9 cellular contexts compared by ENCODE assay signal in genomic region chr14:36518586-36519430, GRCh38. TPM values are rescaled to one million over a fixed set of nuclear protein-coding genes. Genes with fewer than 3 reads are reported as not detected.
A peak's percentile ranks its signal among the peaks of the same experiment; 100 is the strongest.
DNase-seq lines count a peak whose midpoint lies in the region; ATAC-seq and TF ChIP-seq lines count a peak whose summit lies in the region.
"Had no signal": no experiment of that assay in that cellular context is flagged by ENCODE, and none has a peak within 500 bp of the region (broad histone marks: within the 10 kb centered on the region; RNA-seq: fewer than 3 reads in every experiment).

No MANE protein-coding gene starts in this region.

- no peak for TF ChIP-seq EP300 in Ishikawa (IDR thresholded peaks at IDR 0.05; ENCODE audit: borderline replicate concordance)

- no peak overlapping the region for H3K14ac ChIP-seq in trophoblast cell (ENCODE audit: low read length)

- H3K27me3 ChIP-seq in trophoblast cell (ENCODE audit: insufficient read depth, low read length) = peaks cover 94% of the 10 kb centered on the region

- H4K12ac ChIP-seq in trophoblast cell (ENCODE audit: low read depth, low read length) = no peak overlapping the region

- H2BK5ac ChIP-seq in trophoblast cell (ENCODE audit: low read depth, low read length, poor library complexity) = no peak overlapping the region

- H3K4me2 ChIP-seq in trophoblast cell (ENCODE audit: low read length) = peak overlapping the region; percentile 48

- DNase-seq in ELF-1 (ENCODE audit: low read depth, low spot score) = peak; percentile 8
- no peak for DNase-seq in coronary artery (ENCODE audit: low spot score)
- DNase-seq in trophoblast cell = no peak
- no peak for DNase-seq in activated CD4-positive, alpha-beta T cell treated with anti-CD3 and anti-CD28 coated beads for 48 hours
- DNase-seq in superior temporal gyrus (ENCODE audit: extremely low spot score) = no peak
- no peak for DNase-seq in NCI-H1694 treated with DMSO at 0.1 percent for 48 hours (lab: John Stamatoyannopoulos, UW)

- H3K79me2 ChIP-seq in trophoblast cell (ENCODE audit: control insufficient read depth, insufficient read depth, low read length, poor library complexity) = no peaks in the 10 kb centered on the region

- no peak overlapping the region for H2BK12ac ChIP-seq in trophoblast cell (ENCODE audit: low read length)

- TF ChIP-seq RAD21 in Ishikawa (IDR thresholded peaks at IDR 0.05; ENCODE audit: low read depth) = no peak

- H4K8ac ChIP-seq in trophoblast cell (ENCODE audit: low read depth, low read length) = no peak overlapping the region

- ATAC-seq in HG03520 (IDR thresholded peaks at IDR 0.05; ENCODE audit: unreplicated experiment) = no peak
- ATAC-seq: left lobe of liver had no signal

- H3K4me1 ChIP-seq in trophoblast cell (ENCODE audit: control insufficient read depth in 1 of 2, insufficient read depth in 2 of 2, low read length in 2 of 2) = peaks cover 2 to 14% of the 10 kb centered on the region in 2 experiments

- H3K79me1 ChIP-seq in trophoblast cell (ENCODE audit: low read length) = no peaks in the 10 kb centered on the region

- no peak for TF ChIP-seq CTCF in coronary artery (IDR thresholded peaks at IDR 0.05)

- H3K9ac ChIP-seq in trophoblast cell (ENCODE audit: low read length) = no peak overlapping the region

- H3K27ac ChIP-seq in coronary artery (no peak overlapping the region), trophoblast cell (ENCODE audit: low read depth, low read length) (no peak overlapping the region)

- no peak overlapping the region for H4K91ac ChIP-seq in trophoblast cell (ENCODE audit: low read depth, low read length)

- H2BK120ac ChIP-seq in trophoblast cell (ENCODE audit: insufficient read depth, low read length, poor library complexity) = no peak overlapping the region

- no CpG with 5 or more reads among the region's 79 CpGs for WGBS in trophoblast cell (ENCODE audit: extremely low coverage, insufficient coverage, insufficient read length)

- no peak overlapping the region for H3K23ac ChIP-seq in trophoblast cell (ENCODE audit: low read length)

- H2AK5ac ChIP-seq in trophoblast cell (ENCODE audit: low read length) = no peak overlapping the region

- H2AFZ ChIP-seq in trophoblast cell (ENCODE audit: insufficient read depth, low read length, poor library complexity) = no peak overlapping the region

- H3K18ac ChIP-seq in trophoblast cell (ENCODE audit: low read length) = no peak overlapping the region

- H3K4ac ChIP-seq in trophoblast cell (ENCODE audit: low read depth, low read length) = no peak overlapping the region

- H3K36me3 ChIP-seq in trophoblast cell (ENCODE audit: control insufficient read depth in 1 of 2, insufficient read depth in 2 of 2, low read length in 2 of 2) = no peaks in the 10 kb centered on the region

- H3K4me3 ChIP-seq in coronary artery (peak overlapping the region; percentile 66), trophoblast cell (ENCODE audit: low read depth, low read length) (no peak overlapping the region)

- peaks cover 9% of the 10 kb centered on the region for H3K9me3 ChIP-seq in trophoblast cell (ENCODE audit: insufficient read depth, low read depth, low read length)

TF ChIP-seq in Ishikawa, 13 proteins besides CTCF, POLR2A, EP300 and RAD21:
- TF ChIP-seq ZBTB7A (IDR thresholded peaks at IDR 0.05; ENCODE audit: low read depth) (no peak), MAX (IDR thresholded peaks at IDR 0.05) (peak; percentile 50; the same call in 1 of the 2 replicates)

RNA-seq across cellular contexts. Expression of gene NKX2-1, which starts 1.2 kb away (rescaled TPM):
- polyA plus RNA-seq in trophoblast cell (2013) = not detected in 2 replicates
